Comparison of ENCODE assay signal across 10 cellular contexts in genomic region chr14:80772504-80772903, GRCh38.
"Had no signal": no experiment of that assay in that cellular context is flagged by ENCODE, and none has a peak within 500 bp of the region (broad histone marks: within the 10 kb centered on the region; RNA-seq: fewer than 3 reads in every experiment).

No MANE protein-coding gene starts in this region.

- DNase-seq: GM23248, GOT3, H7, HFFc6, KG1 had no signal

- H2AFZ ChIP-seq: GM23248 had no signal

- H3K9me3 ChIP-seq: HAP-1 had no signal

- H3K27ac ChIP-seq: GM23248, HL-60 had no signal

- H3K36me3 ChIP-seq: HAP-1 had no signal

- H3K4me3 ChIP-seq: GM23248, HAP-1, K562 had no signal

- ATAC-seq: HCT116, HepG2, K562 had no signal

- H3K9ac ChIP-seq: GM23248 had no signal
